In the genomic region with DNA sequence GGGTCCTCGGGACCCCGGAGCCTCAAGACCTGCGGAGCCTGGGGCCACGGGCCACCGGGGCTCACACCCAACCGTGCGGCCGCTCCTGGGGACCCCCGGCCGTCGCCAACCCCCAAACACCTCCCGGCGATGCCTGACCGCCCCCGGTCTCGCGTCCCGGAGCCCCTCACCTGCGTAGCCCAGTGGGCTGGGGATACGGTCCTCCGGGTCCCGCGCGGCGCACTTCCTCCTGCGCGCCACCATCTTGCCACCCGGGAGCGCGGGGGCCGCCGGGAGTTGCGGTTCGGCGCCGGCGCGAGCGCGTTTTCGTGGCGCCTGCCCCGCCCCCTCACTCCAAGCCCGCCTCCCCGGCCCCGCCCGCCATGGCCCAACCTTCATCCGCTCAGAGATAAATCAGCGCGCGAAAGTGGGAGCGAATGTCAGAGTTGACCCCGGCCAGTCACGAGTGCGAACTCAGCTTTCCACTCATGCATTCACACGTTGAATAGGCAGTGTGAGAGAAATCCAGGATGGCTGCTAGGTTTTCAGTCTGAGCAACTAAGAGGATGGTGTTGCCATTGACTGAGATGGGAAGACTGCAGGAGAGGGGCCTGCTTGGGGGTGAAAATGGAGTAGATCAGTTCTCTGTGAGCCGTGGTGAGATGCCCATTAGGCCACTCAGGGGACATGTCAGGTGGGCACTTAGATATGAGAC, we compare ENCODE assay signal across 8 cellular contexts. TPM values are rescaled to one million over a fixed set of nuclear protein-coding genes. Genes with fewer than 3 reads are reported as not detected.
DNase-seq lines count a peak whose midpoint lies in the region; ATAC-seq and TF ChIP-seq lines count a peak whose summit lies in the region.

Gene RRP7A, minus strand, starts transcription at position 253 of the 694 bp plus-strand sequence. Its CDS starts 10 bp downstream, at position 243.

- peak within 1 kb of the TSS; percentile 98 for H3K4me3 Mint-ChIP-seq in activated CD4-positive, alpha-beta T cell treated with anti-CD3 and anti-CD28 coated beads, Interleukin-2, amount 10 ng/mL, durations not matched to agents 24 days and 14 days

- peak; percentile 63 for ATAC-seq in HG02870 (IDR thresholded peaks at IDR 0.05; ENCODE audit: unreplicated experiment)

- peaks cover 11% of the 10 kb centered on the region for H3K4me1 Mint-ChIP-seq in activated CD4-positive, alpha-beta T cell treated with anti-CD3 and anti-CD28 coated beads, Interleukin-2, amount 10 ng/mL, durations not matched to agents 24 days and 14 days

- no peaks in the 10 kb centered on the region for H3K27me3 Mint-ChIP-seq in activated CD4-positive, alpha-beta T cell treated with anti-CD3 and anti-CD28 coated beads, Interleukin-2, amount 10 ng/mL, durations not matched to agents 24 days and 14 days

- peaks cover 11% of the 10 kb centered on the region for H3K36me3 Mint-ChIP-seq in activated CD4-positive, alpha-beta T cell treated with anti-CD3 and anti-CD28 coated beads, Interleukin-2, amount 10 ng/mL, durations not matched to agents 24 days and 14 days (ENCODE audit: low read depth)

- H3K9me3 Mint-ChIP-seq in activated CD4-positive, alpha-beta T cell treated with anti-CD3 and anti-CD28 coated beads, Interleukin-2, amount 10 ng/mL, durations not matched to agents 24 days and 14 days: no peaks in the 10 kb centered on the region

- intact Hi-C loops in activated CD4-positive, alpha-beta T cell treated with anti-CD3 and anti-CD28 coated beads, Interleukin-2, amount 10 ng/mL, durations not matched to agents 24 days and 14 days (cut with micrococcal nuclease): no loop called here

- no peak for TF ChIP-seq CTCF in coronary artery (IDR thresholded peaks at IDR 0.05)

- peak within 1 kb of the TSS; percentile 57 to 83 for H3K27ac ChIP-seq in coronary artery

- H3K27ac Mint-ChIP-seq in activated CD4-positive, alpha-beta T cell treated with anti-CD3 and anti-CD28 coated beads, Interleukin-2, amount 10 ng/mL, durations not matched to agents 24 days and 14 days: peak within 1 kb of the TSS; percentile 97

- peak within 1 kb of the TSS; percentile 98 for H3K4me3 ChIP-seq in coronary artery

- DNase-seq in NCI-H510A treated with DMSO at 0.1 percent for 48 hours (lab: John Stamatoyannopoulos, UW) (peak; percentile 8), NCI-H510A (lab: John Stamatoyannopoulos, UW) (no peak), NCI-H2227 (lab: John Stamatoyannopoulos, UW; ENCODE audit: unreplicated experiment) (peak; percentile 90), coronary artery (ENCODE audit: low spot score) (peak; percentile 77), left kidney (ENCODE audit: low read depth, low spot score) (peak; percentile 89)
- DNase-seq in activated CD4-positive, alpha-beta T cell treated with anti-CD3 and anti-CD28 coated beads, Interleukin-2, amount 10 ng/mL, durations not matched to agents 24 days and 14 days: peak; percentile 95
- peak; percentile 79 to 86 for DNase-seq in stimulated activated CD4-positive, alpha-beta T cell treated with anti-CD3 and anti-CD28 coated beads, Interleukin-1b, Interleukin-23, amount 100 ng/mL, for 4 hours (ENCODE audit: low read depth in 2 of 2)

RNA-seq across cellular contexts. Expression of gene RRP7A, which starts in this region (rescaled TPM):
- 141 and 150 TPM in 2 replicates for total RNA-seq in activated CD4-positive, alpha-beta T cell treated with anti-CD3 and anti-CD28 coated beads, Interleukin-2, amount 10 ng/mL, durations not matched to agents 24 days and 14 days
